8 cellular contexts compared by ENCODE assay signal in genomic region chr1:39105061-39105840, GRCh38.
DNase-seq lines count a peak whose midpoint lies in the region; ATAC-seq lines count a peak whose summit lies in the region.

No MANE protein-coding gene starts in this region.

- no peaks in the 10 kb centered on the region for H3K27me3 ChIP-seq in adipocyte (replicated peaks; ENCODE audit: control insufficient read depth, insufficient read depth, low read length)

- H3K36me3 ChIP-seq in adipocyte (ENCODE audit: control insufficient read depth, insufficient read depth, low read length, severe bottlenecking), result no peaks in the 10 kb centered on the region

- peak; percentile 31 for DNase-seq in SK-N-DZ (ENCODE audit: low spot score)
- DNase-seq in adipocyte (ENCODE audit: low read depth), result peak; percentile 89
- peak; percentile 86 for DNase-seq in left cardiac atrium
- peak in 6 of 10 donors; percentile 49 to 93 (median 82) for DNase-seq in posterior cingulate gyrus
- DNase-seq in GF-D8 (lab: John Stamatoyannopoulos, UW), result no peak

- H3K9ac ChIP-seq in adipocyte (ENCODE audit: low read length), result peak overlapping the region; percentile 88

- peaks cover 68% of the 10 kb centered on the region for H3K4me1 ChIP-seq in adipocyte (ENCODE audit: control insufficient read depth, insufficient read depth, low read length)

- intact Hi-C loops in left cardiac atrium (cut with DNase I), result loop anchor here (2.0 to 10.0 kb wide), 2 partner anchors 86 to 150 kb away; no protein-coding TSS in a partner anchor
- intact Hi-C loops in posterior cingulate gyrus (cut with DNase I), result loop anchor here (10.0 kb wide), 1 partner anchor 300 kb away; no protein-coding TSS in a partner anchor

- H3K9me3 ChIP-seq in adipocyte (ENCODE audit: control insufficient read depth, low read length), result no peaks in the 10 kb centered on the region

- ATAC-seq in GM18502 (IDR thresholded peaks at IDR 0.05; ENCODE audit: poor library complexity, unreplicated experiment) (peak; percentile 48), HG03280 (IDR thresholded peaks at IDR 0.05; ENCODE audit: unreplicated experiment) (peak; percentile 49), left cardiac atrium (peak; percentile 86 to 91), HG02938 (IDR thresholded peaks at IDR 0.05; ENCODE audit: unreplicated experiment) (no peak)

- peak overlapping the region; percentile 87 for H3K4me3 ChIP-seq in adipocyte (ENCODE audit: low read length)
